In genomic region chr15:24861014-24861690, GRCh38 we compare ENCODE assay signal across 21 cellular contexts.
"Had no signal": no experiment of that assay in that cellular context is flagged by ENCODE, and none has a peak within 500 bp of the region (broad histone marks: within the 10 kb centered on the region; RNA-seq: fewer than 3 reads in every experiment).

No MANE protein-coding gene starts in this region.

- H3K27me3 Mint-ChIP-seq: activated B cell treated with CpG ODN at 0.5 μM for 24 hours; activated CD4-positive, alpha-beta T cell treated with anti-CD3 and anti-CD28 coated beads, Interleukin-2, amount 10 ng/mL, durations not matched to agents 7 days and 5 days had no signal

- DNase-seq: activated B cell treated with CpG ODN at 0.5 μM for 24 hours; activated CD4-positive, alpha-beta memory T cell treated with anti-CD3 and anti-CD28 coated beads for 36 hours; activated CD4-positive, alpha-beta T cell treated with anti-CD3 and anti-CD28 coated beads, Interleukin-2, amount 10 ng/mL, durations not matched to agents 7 days and 5 days; activated CD8-positive, alpha-beta memory T cell treated with anti-CD3 and anti-CD28 coated beads for 24 hours; activated gamma-delta T cell; activated naive CD4-positive, alpha-beta T cell treated with anti-CD3 and anti-CD28 coated beads for 36 hours; activated naive CD8-positive, alpha-beta T cell treated with anti-CD3 and anti-CD28 coated beads for 36 hours; activated T-cell treated with anti-CD3 and anti-CD28 coated beads, Interleukin-2, amount 50 U/mL, for 4 hours; central memory CD4-positive, alpha-beta T cell; Kasumi-1; KBM-7; NCI-H1048; NCI-H146; NCI-H187 treated with DMSO at 0.1 percent for 48 hours; NCI-H2081 treated with DMSO at 0.1 percent for 48 hours; NCI-H446; NCI-H524; SIG-M5; T-helper 17 cell; T-helper 9 cell had no signal

- H3K36me3 Mint-ChIP-seq: activated CD4-positive, alpha-beta memory T cell treated with anti-CD3 and anti-CD28 coated beads for 36 hours had no signal

- ATAC-seq: activated T-cell treated with anti-CD3 and anti-CD28 coated beads, Interleukin-2, amount 50 U/mL, for 4 hours; activated T-helper 17 cell treated with anti-CD3 and anti-CD28 coated beads, Interleukin-2, amount 50 U/mL, for 72 hours; T-helper 17 cell had no signal

- H3K4me3 Mint-ChIP-seq: activated B cell treated with CpG ODN at 0.5 μM for 24 hours; activated CD4-positive, alpha-beta memory T cell treated with anti-CD3 and anti-CD28 coated beads for 36 hours; activated CD4-positive, alpha-beta T cell treated with anti-CD3 and anti-CD28 coated beads, Interleukin-2, amount 10 ng/mL, durations not matched to agents 7 days and 5 days; activated naive CD4-positive, alpha-beta T cell treated with anti-CD3 and anti-CD28 coated beads for 36 hours; activated naive CD8-positive, alpha-beta T cell treated with anti-CD3 and anti-CD28 coated beads for 36 hours; activated T-cell treated with anti-CD3 and anti-CD28 coated beads, Interleukin-2, amount 50 U/mL, for 4 hours; activated T-helper 17 cell treated with anti-CD3 and anti-CD28 coated beads, Interleukin-2, amount 50 U/mL, for 72 hours; T-helper 17 cell had no signal

- H3K27ac Mint-ChIP-seq: activated B cell treated with CpG ODN at 0.5 μM for 24 hours; activated CD4-positive, alpha-beta memory T cell treated with anti-CD3 and anti-CD28 coated beads for 36 hours; activated CD4-positive, alpha-beta T cell treated with anti-CD3 and anti-CD28 coated beads, Interleukin-2, amount 10 ng/mL, durations not matched to agents 7 days and 5 days; activated naive CD4-positive, alpha-beta T cell treated with anti-CD3 and anti-CD28 coated beads for 36 hours; activated naive CD8-positive, alpha-beta T cell treated with anti-CD3 and anti-CD28 coated beads for 36 hours; activated T-helper 17 cell treated with anti-CD3 and anti-CD28 coated beads, Interleukin-2, amount 50 U/mL, for 72 hours; T-helper 17 cell had no signal

- H3K4me1 Mint-ChIP-seq: activated B cell treated with CpG ODN at 0.5 μM for 24 hours; activated CD4-positive, alpha-beta T cell treated with anti-CD3 and anti-CD28 coated beads, Interleukin-2, amount 10 ng/mL, durations not matched to agents 7 days and 5 days; activated naive CD8-positive, alpha-beta T cell treated with anti-CD3 and anti-CD28 coated beads for 36 hours; activated T-helper 17 cell treated with anti-CD3 and anti-CD28 coated beads, Interleukin-2, amount 50 U/mL, for 72 hours; T-helper 17 cell had no signal
